In the genomic region with DNA sequence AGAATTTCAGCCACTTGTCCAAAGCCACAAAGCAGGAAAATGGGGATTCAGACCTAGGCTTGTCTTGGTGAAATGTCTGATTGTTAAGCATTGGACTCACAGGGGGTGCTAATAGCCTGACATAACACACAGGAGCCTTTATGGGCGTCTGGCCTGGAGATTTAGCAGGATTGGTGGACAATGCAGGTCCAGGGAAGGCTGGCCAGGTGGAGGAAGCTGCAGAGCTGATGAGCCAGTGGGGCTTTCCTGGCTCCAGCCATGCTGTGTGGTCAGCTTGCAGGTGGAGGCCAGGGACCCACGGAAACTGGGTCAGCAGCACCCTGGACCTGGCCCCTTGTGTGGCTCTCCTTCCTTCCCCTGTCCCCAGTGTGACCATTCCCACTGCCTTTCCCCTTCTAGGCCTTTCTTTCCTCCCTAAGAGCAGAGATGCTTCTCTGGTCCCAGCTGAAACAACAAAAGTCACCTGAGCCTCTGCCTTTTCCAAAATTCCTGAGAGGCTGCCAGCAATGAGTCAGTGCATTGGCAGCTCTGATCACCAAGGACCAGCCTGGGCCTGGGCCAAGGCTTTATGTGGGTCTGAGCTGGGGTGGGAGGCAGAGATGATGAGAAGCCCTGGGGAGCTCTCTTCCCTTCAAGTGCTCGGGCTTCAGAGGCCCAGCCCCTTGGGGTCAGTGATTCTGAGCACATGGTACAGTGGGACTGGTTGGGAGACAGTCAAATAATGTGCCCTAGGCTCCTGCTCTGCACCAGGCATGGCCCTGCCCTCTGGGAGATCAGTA, we compare ENCODE assay signal across 9 cellular contexts.
A peak's percentile ranks its signal among the peaks of the same experiment; 100 is the strongest.
DNase-seq lines count a peak whose midpoint lies in the region; ATAC-seq and TF ChIP-seq lines count a peak whose summit lies in the region.
"Had no signal": no experiment of that assay in that cellular context is flagged by ENCODE, and none has a peak within 500 bp of the region (broad histone marks: within the 10 kb centered on the region; RNA-seq: fewer than 3 reads in every experiment).

No MANE protein-coding gene starts in this region.

- no peak for TF ChIP-seq CTCF in PC-9 (conservative IDR thresholded peaks at IDR 0.05)
- no peak for TF ChIP-seq CTCF in fibroblast of lung (conservative IDR thresholded peaks at IDR 0.05 in 1 of 2, IDR thresholded peaks at IDR 0.05 in 1 of 2; ENCODE audit: low read depth in 1 of 2, low read length in 2 of 2)
- TF ChIP-seq CTCF in CD4-positive, alpha-beta T cell (IDR thresholded peaks at IDR 0.05), result no peak

- H3K4me2 ChIP-seq in PC-9, result peak overlapping the region; percentile 20; the same call in 1 of the 2 replicates
- H3K4me2 ChIP-seq in fibroblast of lung (ENCODE audit: extremely low read depth, insufficient read depth, low read length), result peak overlapping the region; percentile 4

- H3K4me3 ChIP-seq in PC-9 (no peak overlapping the region), fibroblast of lung (replicated peaks in 1 of 4; ENCODE audit: control extremely low read depth in 1 of 4, insufficient read depth in 1 of 4, low read depth in 3 of 4, low read length in 4 of 4) (no peak overlapping the region)

- H3K36me3 Mint-ChIP-seq in CD4-positive, alpha-beta T cell (ENCODE audit: low read depth), result no peaks in the 10 kb centered on the region
- peaks cover 0 to 22% (median 4%) of the 10 kb centered on the region in 3 donors for H3K36me3 Mint-ChIP-seq in immature natural killer cell

- no peak overlapping the region for H3K4me3 Mint-ChIP-seq in CD4-positive, alpha-beta T cell
- no peak overlapping the region for H3K4me3 Mint-ChIP-seq in immature natural killer cell

- H3K27ac ChIP-seq in PC-9, result peak overlapping the region; percentile 46
- no peak overlapping the region for H3K27ac ChIP-seq in fibroblast of lung (ENCODE audit: insufficient read depth, low read length)
- H3K27ac ChIP-seq in CD4-positive, alpha-beta T cell (ENCODE audit: low read depth, low read length), result no peak overlapping the region

- no peak overlapping the region for H3K9ac ChIP-seq in fibroblast of lung (ENCODE audit: insufficient read depth, low read length)

- no peaks in the 10 kb centered on the region for H3K4me1 Mint-ChIP-seq in CD4-positive, alpha-beta T cell (ENCODE audit: low read depth)
- peaks cover 7 to 22% of the 10 kb centered on the region in 2 donors for H3K4me1 Mint-ChIP-seq in immature natural killer cell

- BruUV-seq in PC-9 (replicated peaks; lab: Mats Ljungman, UMichigan), result no TSS peak

- no peaks in the 10 kb centered on the region for H3K27me3 Mint-ChIP-seq in CD4-positive, alpha-beta T cell
- H3K27me3 Mint-ChIP-seq in immature natural killer cell (ENCODE audit: low read depth in 3 of 3), result peaks cover 2 to 12% (median 6%) of the 10 kb centered on the region in 3 donors

- H3K9me3 ChIP-seq in PC-9 (ENCODE audit: insufficient read depth, low read depth) (no peaks in the 10 kb centered on the region), fibroblast of lung (ENCODE audit: control insufficient read depth, insufficient read depth, low read depth, low read length) (no peaks in the 10 kb centered on the region)
- H3K9me3 ChIP-seq in CD4-positive, alpha-beta T cell (ENCODE audit: control insufficient read depth, low read length), result no peaks in the 10 kb centered on the region

- no peak overlapping the region for H3K27ac Mint-ChIP-seq in CD4-positive, alpha-beta T cell
- no peak overlapping the region for H3K27ac Mint-ChIP-seq in immature natural killer cell

- H4K20me1 ChIP-seq in PC-9 (ENCODE audit: insufficient read depth) (no peaks in the 10 kb centered on the region), fibroblast of lung (ENCODE audit: control insufficient read depth, extremely low read depth, insufficient read depth, low read length) (no peaks in the 10 kb centered on the region)

- H3K36me3 ChIP-seq in PC-9 (ENCODE audit: low read depth) (no peaks in the 10 kb centered on the region), fibroblast of lung (ENCODE audit: control insufficient read depth, insufficient read depth, low read length) (peaks cover 1% of the 10 kb centered on the region)

- CTCF ChIA-PET in PC-9 (lab: Charles Lee), result interaction anchor here (0.7 to 1.4 kb wide), 2 partner anchors 24 to 133 kb away, joined by 3 to 6 read pairs; no protein-coding TSS in a partner anchor
- CTCF ChIA-PET in CD4-positive, alpha-beta T cell (lab: Charles Lee), result no interaction called here

- ATAC-seq in HG03521 (IDR thresholded peaks at IDR 0.05; ENCODE audit: unreplicated experiment), result no peak
- no peak for ATAC-seq in CD4-positive, alpha-beta T cell (ENCODE audit: poor library complexity)

- H3K9me3 Mint-ChIP-seq in CD4-positive, alpha-beta T cell, result no peaks in the 10 kb centered on the region
- H3K9me3 Mint-ChIP-seq in immature natural killer cell, result no peaks in the 10 kb centered on the region

- no peaks in the 10 kb centered on the region for H3K79me2 ChIP-seq in PC-9 (ENCODE audit: low read depth)
- no peaks in the 10 kb centered on the region for H3K79me2 ChIP-seq in fibroblast of lung (ENCODE audit: control insufficient read depth, insufficient read depth, low read length)

- peak; percentile 74 for DNase-seq in DMS79 treated with DMSO at 0.1 percent for 48 hours (lab: John Stamatoyannopoulos, UW)
- peak; percentile 89 to 96 for DNase-seq in PC-9
- DNase-seq in fibroblast of lung (ENCODE audit: low read depth in 2 of 2), result peak; percentile 71 to 95
- peak; percentile 30 for DNase-seq in pons (ENCODE audit: low spot score)
- no peak for DNase-seq in CD4-positive, alpha-beta T cell
- DNase-seq in immature natural killer cell, result no peak
- no peak for DNase-seq in activated T-cell treated with anti-CD3 and anti-CD28 coated beads, Interleukin-2, amount 50 U/mL, for 48 hours
- DNase-seq: MM.1S had no signal

- H3F3A ChIP-seq in PC-9 (ENCODE audit: insufficient read depth, low read depth), result peaks cover 6% of the 10 kb centered on the region

- POLR2A ChIA-PET in PC-9 (lab: Charles Lee; ENCODE audit: unreplicated experiment), result interaction anchor here (0.5 to 1.4 kb wide), 4 partner anchors 24 to 147 kb away, joined by 3 to 22 read pairs (median 9); no protein-coding TSS in a partner anchor
- POLR2A ChIA-PET in CD4-positive, alpha-beta T cell (lab: Charles Lee), result no interaction called here

- intact Hi-C loops in PC-9 (cut with micrococcal nuclease; ENCODE audit: unreplicated experiment), result loop anchor here (1.0 to 5.0 kb wide), 7 partner anchors 24 to 283 kb away; no protein-coding TSS in a partner anchor
- intact Hi-C loops in CD4-positive, alpha-beta T cell (cut with DNase I, micrococcal nuclease), result loop anchor here in 1 of 2 experiments (5.0 to 10.0 kb wide), 4 partner anchors 147 to 865 kb away; no protein-coding TSS in a partner anchor

- no peaks in the 10 kb centered on the region for H3K9me2 ChIP-seq in PC-9 (ENCODE audit: insufficient read depth)

- H3K4me1 ChIP-seq in PC-9 (replicated peaks; ENCODE audit: insufficient read depth) (peaks cover 31% of the 10 kb centered on the region), fibroblast of lung (ENCODE audit: control insufficient read depth, extremely low read depth, insufficient read depth, low read length) (peaks cover 20% of the 10 kb centered on the region)

- H3K27me3 ChIP-seq in PC-9 (ENCODE audit: insufficient read depth, low read depth), result no peaks in the 10 kb centered on the region
- H3K27me3 ChIP-seq in fibroblast of lung (ENCODE audit: control insufficient read depth, insufficient read depth, low read length), result no peaks in the 10 kb centered on the region
- H3K27me3 ChIP-seq in CD4-positive, alpha-beta T cell (ENCODE audit: control insufficient read depth, insufficient read depth, low read length), result no peaks in the 10 kb centered on the region

- H2AFZ ChIP-seq in PC-9 (no peak overlapping the region), fibroblast of lung (ENCODE audit: low read length) (no peak overlapping the region)

Comparison
In these comparisons a context has a peak if more than half of its experiments do, and no peak if none do; other contexts are left out.
1. DNase-seq: peak in DMS79 treated with DMSO at 0.1 percent for 48 hours (single experiment), PC-9 (2 of 2), fibroblast of lung (2 of 2) and pons (single experiment); none in CD4-positive, alpha-beta T cell (0 of 10), immature natural killer cell (0 of 3) and activated T-cell treated with anti-CD3 and anti-CD28 coated beads, Interleukin-2, amount 50 U/mL, for 48 hours (0 of 2).